In the genomic region with DNA sequence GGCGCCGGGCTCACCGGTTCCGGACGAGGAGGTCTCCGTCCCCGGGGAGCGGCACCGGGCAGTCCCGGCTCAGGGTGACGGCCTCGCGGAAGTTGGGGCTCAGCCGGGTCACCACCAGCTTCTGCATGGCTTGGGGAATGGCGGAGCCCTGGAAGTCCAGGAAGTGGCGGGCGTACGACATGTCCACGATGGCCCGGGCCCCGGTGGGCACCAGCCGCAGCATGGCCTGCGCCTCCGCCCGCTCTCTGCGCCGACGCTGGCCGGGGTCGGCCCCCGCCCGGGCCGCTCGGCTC, we compare ENCODE assay signal across 8 cellular contexts. TPM values are rescaled to one million over a fixed set of nuclear protein-coding genes. Genes with fewer than 3 reads are reported as not detected.
DNase-seq lines count a peak whose midpoint lies in the region; TF ChIP-seq lines count a peak whose summit lies in the region.

No MANE protein-coding gene starts in this region.

- H3K56ac ChIP-seq in H9 (ENCODE audit: insufficient read length, low read depth, low read length): no peak overlapping the region

- peak overlapping the region; percentile 4 for H3K9ac ChIP-seq in H9 (ENCODE audit: extremely low read depth, insufficient read length, low read length)

- no peaks in the 10 kb centered on the region for H3K9me2 ChIP-seq in PC-9 (ENCODE audit: insufficient read depth)

- no peaks in the 10 kb centered on the region for H3K36me3 ChIP-seq in PC-9 (ENCODE audit: low read depth)

- H3K27ac ChIP-seq in H9 (ENCODE audit: insufficient read length, low read depth, low read length) (no peak overlapping the region), PC-9 (peak overlapping the region; percentile 77), epithelial cell of prostate (peak overlapping the region; percentile 96)

- H2AK5ac ChIP-seq in H9 (ENCODE audit: insufficient read length, low read length): no peak overlapping the region

- H3K4me2 ChIP-seq in H9 (ENCODE audit: insufficient read depth, insufficient read length, low read length) (peak overlapping the region; percentile 83), PC-9 (peak overlapping the region; percentile 86; the same call in 1 of the 2 replicates)

- peaks cover 35% of the 10 kb centered on the region for H3K23me2 ChIP-seq in H9 (ENCODE audit: insufficient read length, low read depth, low read length, poor library complexity, severe bottlenecking)

- H3K4me1 ChIP-seq in H9 (ENCODE audit: insufficient read depth, low read length): no peaks in the 10 kb centered on the region; the same call in 1 of the 2 replicates
- peaks cover 40% of the 10 kb centered on the region for H3K4me1 ChIP-seq in PC-9 (replicated peaks; ENCODE audit: insufficient read depth)

- H2BK5ac ChIP-seq in H9 (ENCODE audit: insufficient read length, low read length): no peak overlapping the region

- H3K9me3 ChIP-seq in H9 (ENCODE audit: control insufficient read depth, low read depth, low read length) (no peaks in the 10 kb centered on the region), PC-9 (ENCODE audit: insufficient read depth, low read depth) (no peaks in the 10 kb centered on the region)

- no peak overlapping the region for H4K91ac ChIP-seq in H9 (ENCODE audit: insufficient read length, low read depth, low read length)

- DNase-seq in H9: peak; percentile 44
- no peak for DNase-seq in PC-9
- no peak for DNase-seq in epithelial cell of prostate (ENCODE audit: low read depth, low spot score)
- no peak for DNase-seq in progenitor cell of endocrine pancreas (ENCODE audit: low spot score, unreplicated experiment)
- no peak for DNase-seq in A172 (ENCODE audit: low spot score)
- no peak for DNase-seq in RKO (ENCODE audit: low spot score)
- no peak for DNase-seq in DMS114 treated with DMSO at 0.1 percent for 48 hours (lab: John Stamatoyannopoulos, UW; ENCODE audit: unreplicated experiment)

- WGBS in H9 (ENCODE audit: extremely low coverage, insufficient read length, low lambda C conversion rate): no CpG with 5 or more reads among the region's 34 CpGs

- H2BK120ac ChIP-seq in H9 (ENCODE audit: low read depth, low read length, poor library complexity, severe bottlenecking): no peak overlapping the region

- H3K4me3 Mint-ChIP-seq in H9 (peak overlapping the region; percentile 64 to 89), progenitor cell of endocrine pancreas (ENCODE audit: low read depth) (peak overlapping the region; percentile 85)

- TF ChIP-seq CTCF in H9 (conservative IDR thresholded peaks at IDR 0.05): no peak
- no peak for TF ChIP-seq CTCF in PC-9 (conservative IDR thresholded peaks at IDR 0.05)
- TF ChIP-seq CTCF in progenitor cell of endocrine pancreas (IDR thresholded peaks at IDR 0.05; ENCODE audit: unreplicated experiment): no peak

- no peak overlapping the region for H3K18ac ChIP-seq in H9 (ENCODE audit: insufficient read length, low read depth, low read length)

- H3K27me3 Mint-ChIP-seq in H9 (ENCODE audit: low read depth) (peaks cover 82% of the 10 kb centered on the region), progenitor cell of endocrine pancreas (peaks cover 13% of the 10 kb centered on the region)

- intact Hi-C loops in PC-9 (cut with micrococcal nuclease; ENCODE audit: unreplicated experiment): loop anchor here (1.0 kb wide), 2 partner anchors 25 to 312 kb away; no protein-coding TSS in a partner anchor

- no peak overlapping the region for H2BK15ac ChIP-seq in H9 (ENCODE audit: low read depth, low read length)

- H3K4ac ChIP-seq in H9 (ENCODE audit: low read depth, low read length): no peak overlapping the region

- no TSS peak for BruUV-seq in PC-9 (replicated peaks; lab: Mats Ljungman, UMichigan)

- H3K9me3 Mint-ChIP-seq in H9 (peaks cover 0 to 7% of the 10 kb centered on the region in 2 experiments; a peak in 1 of 5 replicates), progenitor cell of endocrine pancreas (ENCODE audit: low read depth) (no peaks in the 10 kb centered on the region)

- CTCF ChIA-PET in PC-9 (lab: Charles Lee): no interaction called here

- H2AFZ ChIP-seq in H9 (ENCODE audit: low read length) (no peak overlapping the region), PC-9 (peak overlapping the region; percentile 71; the same call in 1 of the 2 replicates)

- no peak overlapping the region for H3K23ac ChIP-seq in H9 (ENCODE audit: insufficient read length, low read depth, low read length)

- peaks cover 0 to 2% (median 0%) of the 10 kb centered on the region in 3 experiments; a peak in 2 of 7 replicates for H3K36me3 Mint-ChIP-seq in H9 (ENCODE audit: insufficient read depth in 1 of 3, low read depth in 3 of 3)
- H3K36me3 Mint-ChIP-seq in progenitor cell of endocrine pancreas (ENCODE audit: insufficient read depth): no peaks in the 10 kb centered on the region

- H3K4me1 Mint-ChIP-seq in H9: peaks cover 49 to 57% of the 10 kb centered on the region in 2 experiments
- peaks cover 49% of the 10 kb centered on the region for H3K4me1 Mint-ChIP-seq in progenitor cell of endocrine pancreas (ENCODE audit: low read depth)

- no peak overlapping the region for H3T11ph ChIP-seq in H9 (ENCODE audit: low read length)

- peaks cover 27% of the 10 kb centered on the region for H3F3A ChIP-seq in PC-9 (ENCODE audit: insufficient read depth, low read depth)

- H3K14ac ChIP-seq in H9 (ENCODE audit: insufficient read depth, low read length): peak overlapping the region; percentile 52; the same call in 1 of the 2 replicates

- no peaks in the 10 kb centered on the region for H3K79me2 ChIP-seq in H9 (ENCODE audit: insufficient read depth, low read length)
- H3K79me2 ChIP-seq in PC-9 (ENCODE audit: low read depth): peaks cover 44% of the 10 kb centered on the region

- no peak overlapping the region for H4K5ac ChIP-seq in H9 (ENCODE audit: insufficient read length, low read depth, low read length)

- H4K20me1 ChIP-seq in H9 (ENCODE audit: control insufficient read depth, insufficient read depth, insufficient read length) (no peaks in the 10 kb centered on the region), PC-9 (ENCODE audit: insufficient read depth) (peaks cover 28% of the 10 kb centered on the region; the same call in 1 of the 2 replicates)

- H2BK12ac ChIP-seq in H9 (ENCODE audit: insufficient read length, low read depth, low read length): no peak overlapping the region

- H3K27ac Mint-ChIP-seq in H9 (no peak overlapping the region), progenitor cell of endocrine pancreas (no peak overlapping the region)

- POLR2A ChIA-PET in PC-9 (lab: Charles Lee; ENCODE audit: unreplicated experiment): interaction anchor here (0.6 to 0.7 kb wide), 2 partner anchors 12 to 138 kb away, joined by 9 to 10 read pairs; no protein-coding TSS in a partner anchor

- peaks cover 66% of the 10 kb centered on the region for H3K27me3 ChIP-seq in H9 (ENCODE audit: insufficient read depth, low read length)
- no peaks in the 10 kb centered on the region for H3K27me3 ChIP-seq in PC-9 (ENCODE audit: insufficient read depth, low read depth)

- peak overlapping the region; percentile 90 for H3K4me3 ChIP-seq in PC-9

- no peaks in the 10 kb centered on the region for H3K79me1 ChIP-seq in H9 (ENCODE audit: insufficient read depth, low read depth, low read length, poor library complexity, severe bottlenecking)

- H4K8ac ChIP-seq in H9 (replicated peaks; ENCODE audit: insufficient read length, low read depth, low read length): no peak overlapping the region

- no peak overlapping the region for H2BK20ac ChIP-seq in H9 (ENCODE audit: low read depth, low read length, poor library complexity, severe bottlenecking)

- TF ChIP-seq POLR2A in GM15510 (IDR thresholded peaks at IDR 0.05; ENCODE audit: borderline replicate concordance, extremely low read depth, insufficient read length): peak; percentile 53

RNA-seq across cellular contexts. Expression of gene PTGR3, which starts 0.2 kb away (rescaled TPM):
- total RNA-seq in H9 (2021) (1.6 and 2.7 TPM in 2 replicates), PC-9 (2021) (36.6 and 38.4 TPM in 2 replicates), progenitor cell of endocrine pancreas (35.2 and 36.8 TPM in 2 replicates)
- total RNA-seq in A172 (2014; rRNA removed; shearing (Covaris generic)): 7.6 and 7.9 TPM in 2 replicates

RNA-seq across cellular contexts. Expression of gene TSHZ1, which starts 1.8 kb away (rescaled TPM):
- total RNA-seq in H9 (2021) (0.15 and 0.24 TPM in 2 replicates), PC-9 (2021) (6.5 and 7.4 TPM in 2 replicates), progenitor cell of endocrine pancreas (16.9 and 17.1 TPM in 2 replicates)
- total RNA-seq in A172 (2014; rRNA removed; shearing (Covaris generic)): 2.2 and 2.7 TPM in 2 replicates
